Comparison of ENCODE assay signal across 14 cellular contexts in the genomic region with DNA sequence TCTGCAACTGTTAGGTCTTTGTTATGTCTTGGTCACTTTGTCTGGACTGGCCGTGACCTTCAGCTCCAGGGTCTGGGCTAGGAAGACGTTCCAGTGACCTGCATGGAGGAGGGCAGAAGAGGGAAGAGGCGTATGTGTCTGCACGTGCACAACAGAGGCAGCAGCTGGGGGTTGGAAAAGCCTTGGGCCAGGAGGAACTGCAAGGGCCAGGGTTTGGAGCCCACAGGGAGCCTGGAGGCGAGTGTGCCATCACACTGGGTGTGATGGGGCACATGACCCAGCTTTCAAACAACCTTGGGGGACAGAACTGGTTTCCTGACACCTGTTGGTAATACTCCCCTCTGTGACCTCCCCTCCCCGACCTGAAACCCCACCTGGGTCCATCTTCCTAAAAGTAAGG. TPM values are rescaled to one million over a fixed set of nuclear protein-coding genes. Genes with fewer than 3 reads are reported as not detected.
DNase-seq lines count a peak whose midpoint lies in the region; ATAC-seq, FAIRE-seq and TF ChIP-seq lines count a peak whose summit lies in the region.
"Had no signal": no experiment of that assay in that cellular context is flagged by ENCODE, and none has a peak within 500 bp of the region (broad histone marks: within the 10 kb centered on the region; RNA-seq: fewer than 3 reads in every experiment).

No MANE protein-coding gene starts in this region.

- H3K4me3 ChIP-seq in GM23338 = peak overlapping the region; percentile 48
- no peak overlapping the region for H3K4me3 ChIP-seq in H1 (ENCODE audit: extremely low read depth in 1 of 4, insufficient read depth in 2 of 4, low read depth in 3 of 4, low read length in 4 of 4)
- peak overlapping the region in 1 of 3 donors; percentile 38 for H3K4me3 ChIP-seq in right lobe of liver
- H3K4me3 ChIP-seq in skeletal muscle tissue (ENCODE audit: low read length in 3 of 3) = peak overlapping the region in 1 of 3 donors; percentile 60
- H3K4me3 ChIP-seq: testis had no signal

- H4K20me1 ChIP-seq in GM23338 (replicated peaks; ENCODE audit: insufficient read depth) (no peaks in the 10 kb centered on the region), H1 (replicated peaks in 1 of 2; ENCODE audit: control insufficient read depth in 1 of 2, insufficient read depth in 2 of 2, low read length in 2 of 2) (no peaks in the 10 kb centered on the region)

- no peak overlapping the region for H2BK5ac ChIP-seq in H1 (ENCODE audit: low read depth, low read length)

- no peak overlapping the region for H2AK5ac ChIP-seq in H1 (ENCODE audit: low read depth, low read length)

- no peak overlapping the region for H2BK15ac ChIP-seq in H1 (ENCODE audit: low read length)

- no peak overlapping the region for H3K18ac ChIP-seq in H1 (ENCODE audit: extremely low read depth, low read length)

- H4K5ac ChIP-seq in H1 (ENCODE audit: insufficient read length, low read depth, low read length) = no peak overlapping the region

- DNase-seq in GM23338 (ENCODE audit: low spot score) = no peak
- DNase-seq in H1 (ENCODE audit: low read depth in 1 of 2, low spot score in 2 of 2) = no peak
- DNase-seq in right lobe of liver = no peak
- no peak for DNase-seq in stimulated activated CD8-positive, alpha-beta memory T cell treated with anti-CD3 and anti-CD28 coated beads, Interleukin-4, amount 100 ng/mL, for 48 hours
- no peak for DNase-seq in activated CD4-positive, alpha-beta T cell treated with anti-CD3 and anti-CD28 coated beads for 4 hours
- DNase-seq in T-helper 1 cell = no peak
- DNase-seq: activated T-cell treated with anti-CD3 and anti-CD28 coated beads, Interleukin-2, amount 50 U/mL, for 24 hours; MV-4-11; NCI-H2171 had no signal

- no peak overlapping the region for H2BK12ac ChIP-seq in H1 (ENCODE audit: low read depth, low read length)

- peak overlapping the region; percentile 65; the same call in 1 of the 3 replicates for H3K4me3 Mint-ChIP-seq in GM23338
- H3K4me3 Mint-ChIP-seq: activated T-cell treated with anti-CD3 and anti-CD28 coated beads, Interleukin-2, amount 50 U/mL, for 24 hours had no signal

- H3K36me3 ChIP-seq in GM23338 (ENCODE audit: insufficient read depth) (no peaks in the 10 kb centered on the region), H1 (ENCODE audit: control insufficient read depth in 2 of 4, insufficient read depth in 4 of 4, low read length in 3 of 4) (no peaks in the 10 kb centered on the region), right lobe of liver (no peaks in the 10 kb centered on the region), skeletal muscle tissue (ENCODE audit: control insufficient read depth in 3 of 3, insufficient read depth in 3 of 3, low read length in 3 of 3) (no peaks in the 10 kb centered on the region)

- H3K79me2 ChIP-seq in GM23338 (replicated peaks; ENCODE audit: insufficient read depth) = no peaks in the 10 kb centered on the region
- H3K79me2 ChIP-seq in H1 (ENCODE audit: control insufficient read depth in 1 of 2, insufficient read depth in 2 of 2, low read length in 2 of 2) = no peaks in the 10 kb centered on the region

- TF ChIP-seq POLR2A in H1 (IDR thresholded peaks at IDR 0.05; ENCODE audit: control extremely low read depth in 1 of 2, low read depth in 2 of 2, low read length in 2 of 2) (no peak), right lobe of liver (IDR thresholded peaks at IDR 0.05) (no peak)

- no peak overlapping the region for H3K27ac Mint-ChIP-seq in GM23338
- H3K27ac Mint-ChIP-seq: activated T-cell treated with anti-CD3 and anti-CD28 coated beads, Interleukin-2, amount 50 U/mL, for 24 hours had no signal

- CTCF ChIA-PET in H1 (lab: Charles Lee; ENCODE audit: partially characterized antibody) = interaction anchor here (0.7 to 16.5 kb wide), 22 partner anchors 9 to 212 kb away, joined by 3 to 348 read pairs (median 4); no protein-coding TSS in a partner anchor

- no peak overlapping the region for H3K14ac ChIP-seq in H1 (ENCODE audit: insufficient read length)

- POLR2A ChIA-PET in H1 (lab: Charles Lee; ENCODE audit: partially characterized antibody) = interaction anchor here (1.2 to 1.7 kb wide), 2 partner anchors 11 to 19 kb away, joined by 3 to 4 read pairs; no protein-coding TSS in a partner anchor

- H3K9ac ChIP-seq in H1 (replicated peaks in 1 of 4; ENCODE audit: extremely low read depth in 1 of 4, low read depth in 3 of 4, low read length in 3 of 4) (no peak overlapping the region; a peak in 1 of 7 replicates), skeletal muscle tissue (ENCODE audit: low read depth in 1 of 3, low read length in 3 of 3) (peak overlapping the region; percentile 63 to 75 (median 70))

- H3K4me1 Mint-ChIP-seq in GM23338 = peaks cover 21% of the 10 kb centered on the region

- peak overlapping the region; percentile 75 for H3K4me2 ChIP-seq in GM23338
- peak overlapping the region; percentile 53 to 61 for H3K4me2 ChIP-seq in H1 (ENCODE audit: insufficient read depth in 1 of 2, low read depth in 2 of 2, low read length in 2 of 2)

- no peaks in the 10 kb centered on the region; the same call in 2 of the 3 replicates for H3K9me3 Mint-ChIP-seq in GM23338
- H3K9me3 Mint-ChIP-seq: activated T-cell treated with anti-CD3 and anti-CD28 coated beads, Interleukin-2, amount 50 U/mL, for 24 hours had no signal

- intact Hi-C loops in right lobe of liver (cut with DNase I) = no loop called here

- no peaks in the 10 kb centered on the region for H3K79me1 ChIP-seq in H1 (ENCODE audit: low read depth, low read length)

- H3K4me1 ChIP-seq in GM23338 (ENCODE audit: insufficient read depth) = peaks cover 17% of the 10 kb centered on the region
- H3K4me1 ChIP-seq in H1 (replicated peaks in 1 of 4; ENCODE audit: control insufficient read depth in 3 of 4, insufficient read depth in 4 of 4, low read length in 3 of 4) = peaks cover 0 to 8% (median 3%) of the 10 kb centered on the region in 4 experiments; a peak in 3 of 7 replicates
- H3K4me1 ChIP-seq in right lobe of liver = peaks cover 3 to 16% (median 7%) of the 10 kb centered on the region in 4 donors
- H3K4me1 ChIP-seq in skeletal muscle tissue (ENCODE audit: control insufficient read depth in 3 of 3, insufficient read depth in 3 of 3, low read length in 3 of 3) = peaks cover 20 to 22% (median 20%) of the 10 kb centered on the region in 3 donors

- peaks cover 20% of the 10 kb centered on the region for H3K27me3 Mint-ChIP-seq in GM23338 (ENCODE audit: insufficient read depth, low read depth, poor library complexity)

- no peak for TF ChIP-seq RAD21 in H1 (IDR thresholded peaks at IDR 0.05 in 1 of 2, conservative IDR thresholded peaks at IDR 0.05 in 1 of 2; ENCODE audit: low read depth in 2 of 2, low read length in 2 of 2)

- no peaks in the 10 kb centered on the region for H3K36me3 Mint-ChIP-seq in GM23338 (ENCODE audit: low read depth)

- H3K9me2 ChIP-seq in GM23338 (ENCODE audit: insufficient read depth) = no peaks in the 10 kb centered on the region

- H3K27me3 ChIP-seq in GM23338 (ENCODE audit: insufficient read depth) (no peaks in the 10 kb centered on the region), H1 (replicated peaks in 1 of 4; ENCODE audit: control insufficient read depth in 3 of 4, extremely low read depth in 1 of 4, insufficient read depth in 3 of 4, low read length in 3 of 4) (no peaks in the 10 kb centered on the region; a peak in 3 of 7 replicates), right lobe of liver (no peaks in the 10 kb centered on the region), skeletal muscle tissue (ENCODE audit: control insufficient read depth in 3 of 3, insufficient read depth in 3 of 3, low read length in 3 of 3) (no peaks in the 10 kb centered on the region)
- H3K27me3 ChIP-seq: testis had no signal

- H3K4ac ChIP-seq in H1 (replicated peaks; ENCODE audit: insufficient read length, low read depth, low read length) = no peak overlapping the region

- H4K91ac ChIP-seq in H1 (replicated peaks; ENCODE audit: insufficient read length, low read length) = no peak overlapping the region

- H3F3A ChIP-seq in GM23338 (replicated peaks; ENCODE audit: low read depth) = no peaks in the 10 kb centered on the region

- no peak overlapping the region for H3K23ac ChIP-seq in H1 (ENCODE audit: insufficient read length)

- no peaks in the 10 kb centered on the region for H3K9me3 ChIP-seq in H1 (ENCODE audit: insufficient read depth in 2 of 2, low read depth in 1 of 2, low read length in 1 of 2)
- H3K9me3 ChIP-seq in right lobe of liver = no peaks in the 10 kb centered on the region
- H3K9me3 ChIP-seq in skeletal muscle tissue (ENCODE audit: control insufficient read depth in 3 of 3, low read length in 3 of 3) = no peaks in the 10 kb centered on the region
- H3K9me3 ChIP-seq: testis had no signal

- no peak overlapping the region for H3K56ac ChIP-seq in H1 (replicated peaks; ENCODE audit: insufficient read length, low read depth, low read length)

- ATAC-seq in GM23338 = peak; percentile 8; the same call in 2 of the 3 replicates
- ATAC-seq in right lobe of liver = peak; percentile 19 to 35 (median 30)
- no peak for ATAC-seq in GM21576 (IDR thresholded peaks at IDR 0.05; ENCODE audit: unreplicated experiment)

- WGBS in H1 (ENCODE audit: extremely low coverage in 1 of 2, insufficient coverage in 1 of 2, insufficient read length in 1 of 2, insufficient replicate concordance in 2 of 2, low coverage in 1 of 2, low lambda C conversion rate in 2 of 2, missing lambda C conversion rate in 1 of 2), 2 experiments = 66% methylated on average over 6 of the region's 6 CpGs; no CpG with 5 or more reads in 1 of the 2 experiments
- 49% methylated on average over 4 of the region's 6 CpGs for WGBS in right lobe of liver (ENCODE audit: insufficient coverage, low coverage, low lambda C conversion rate, missing lambda C conversion rate)

- TF ChIP-seq CTCF in GM23338 (conservative IDR thresholded peaks at IDR 0.05; ENCODE audit: low read depth in 2 of 2) (no peak), H1 (IDR thresholded peaks at IDR 0.05; ENCODE audit: control extremely low read depth in 1 of 3, insufficient read depth in 1 of 3, low read depth in 1 of 3, low read length in 3 of 3) (no peak), right lobe of liver (IDR thresholded peaks at IDR 0.05) (no peak)

- no peak overlapping the region for H2BK20ac ChIP-seq in H1 (ENCODE audit: low read length)

- no peaks in the 10 kb centered on the region; the same call in 1 of the 2 replicates for H3K23me2 ChIP-seq in H1 (ENCODE audit: low read depth, low read length)

- H3K27ac ChIP-seq in GM23338 (ENCODE audit: low read depth) (no peak overlapping the region), H1 (ENCODE audit: low read depth, low read length) (no peak overlapping the region), right lobe of liver (peak overlapping the region; percentile 86 to 96 (median 95)), skeletal muscle tissue (ENCODE audit: low read depth, low read length) (peak overlapping the region; percentile 86)
- H3K27ac ChIP-seq: testis had no signal

- H4K8ac ChIP-seq in H1 (ENCODE audit: extremely low read depth, insufficient read depth, low read length) = no peak overlapping the region

- no peak overlapping the region for H2BK120ac ChIP-seq in H1 (replicated peaks; ENCODE audit: low read depth, low read length)

- TF ChIP-seq EP300 in H1 (IDR thresholded peaks at IDR 0.05; ENCODE audit: borderline replicate concordance in 1 of 2, low read depth in 2 of 2, low read length in 2 of 2) = no peak

- FAIRE-seq in H1 (lab: Jason Lieb, UNC) = no peak
- FAIRE-seq: D721Med had no signal

- H2AFZ ChIP-seq in GM23338 (peak overlapping the region; percentile 96), H1 (ENCODE audit: low read length) (peak overlapping the region; percentile 43)

RNA-seq across cellular contexts. Expression of a gene that starts 34.7 kb away (rescaled TPM):
- total RNA-seq in GM23338 (2014; rRNA removed; shearing (Covaris generic)) = 0.16 and 0.21 TPM in 2 replicates
- polyA plus RNA-seq in GM23338 (2016; fragmentation: Nextera tagmentation; extraction: Ambion mirVana) (0.38 TPM in 1 of 2 replicates, not detected in the other), H1 (2011; rRNA removed) (0.26 and 0.49 TPM in 2 replicates)
- 0.25 and 0.48 TPM in 2 replicates for total RNA-seq in H1 (2021; fragmentation: NEBNext Ultra II Directional; extraction: Animal tissue kit (Norgen Biotek cat#: 25700))
- 0.18 TPM for polyA plus RNA-seq in H1 (2011; cell fraction: cytosol; rRNA removed)
- 0.24 TPM for polyA plus RNA-seq in H1 (2011; cell fraction: nucleus; rRNA removed)
- polyA plus RNA-seq in H1 (2012, experiment 1 of 2) = 0.40 to 1.0 TPM (median 0.56 TPM) in 4 replicates
- polyA plus RNA-seq in H1 (2012, experiment 2 of 2) = 0.58 TPM
- 1.2 TPM for polyA plus RNA-seq in H1 (2013, experiment 1 of 2)
- polyA plus RNA-seq in H1 (2013, experiment 2 of 2) = 0.52 TPM
- polyA minus RNA-seq in H1 (2011; rRNA and poly(A)+ RNA removed) = 0.09 and 0.34 TPM in 2 replicates
- not detected for polyA minus RNA-seq in H1 (2011; cell fraction: cytosol; rRNA and poly(A)+ RNA removed)
- polyA minus RNA-seq in H1 (2011; cell fraction: nucleus; rRNA and poly(A)+ RNA removed) = 0.40 TPM
- total RNA-seq in right lobe of liver (10 to 100 TPM in 5 of 6 experiments, 1 to 10 TPM in 1; 2.9 to 41.4 (median 23.9) TPM), skeletal muscle tissue (0.52 TPM)
- total RNA-seq: mononuclear cell had no signal

RNA-seq across cellular contexts. Expression of a gene that starts 52.2 kb away (rescaled TPM):
- 15.1 and 16.5 TPM in 2 replicates for total RNA-seq in GM23338 (2014; rRNA removed; shearing (Covaris generic))
- polyA plus RNA-seq in GM23338 (2016; fragmentation: Nextera tagmentation; extraction: Ambion mirVana) (0.78 and 0.90 TPM in 2 replicates), H1 (2011; rRNA removed) (2.1 and 3.6 TPM in 2 replicates)
- 12.1 and 12.5 TPM in 2 replicates for total RNA-seq in H1 (2021; fragmentation: NEBNext Ultra II Directional; extraction: Animal tissue kit (Norgen Biotek cat#: 25700))
- polyA plus RNA-seq in H1 (2011; cell fraction: cytosol; rRNA removed) = 3.6 TPM
- polyA plus RNA-seq in H1 (2011; cell fraction: nucleus; rRNA removed) = 3.5 TPM
- polyA plus RNA-seq in H1 (2012, experiment 1 of 2) = 3.4 to 5.0 TPM (median 3.6 TPM) in 4 replicates
- 0.37 TPM for polyA plus RNA-seq in H1 (2012, experiment 2 of 2)
- 4.7 TPM for polyA plus RNA-seq in H1 (2013, experiment 1 of 2)
- polyA plus RNA-seq in H1 (2013, experiment 2 of 2) = 4.4 TPM
- 19.6 and 25.2 TPM in 2 replicates for polyA minus RNA-seq in H1 (2011; rRNA and poly(A)+ RNA removed)
- 22.8 TPM for polyA minus RNA-seq in H1 (2011; cell fraction: cytosol; rRNA and poly(A)+ RNA removed)
- polyA minus RNA-seq in H1 (2011; cell fraction: nucleus; rRNA and poly(A)+ RNA removed) = 29.2 TPM
- total RNA-seq in right lobe of liver (1 to 10 TPM; 4.7 to 7.7 (median 6.8) TPM), skeletal muscle tissue (18.3 TPM)

Comparison
In these comparisons a context has a peak if more than half of its experiments do, and no peak if none do; other contexts are left out.
1. H3K27ac ChIP-seq: peak in right lobe of liver (3 of 3) and skeletal muscle tissue (single experiment); none in GM23338 (single experiment) and H1 (single experiment).
2. H3K9ac ChIP-seq: peak in skeletal muscle tissue (3 of 3); none in H1 (0 of 4).